ENCODE assay signal across 21 cellular contexts in the genomic region with DNA sequence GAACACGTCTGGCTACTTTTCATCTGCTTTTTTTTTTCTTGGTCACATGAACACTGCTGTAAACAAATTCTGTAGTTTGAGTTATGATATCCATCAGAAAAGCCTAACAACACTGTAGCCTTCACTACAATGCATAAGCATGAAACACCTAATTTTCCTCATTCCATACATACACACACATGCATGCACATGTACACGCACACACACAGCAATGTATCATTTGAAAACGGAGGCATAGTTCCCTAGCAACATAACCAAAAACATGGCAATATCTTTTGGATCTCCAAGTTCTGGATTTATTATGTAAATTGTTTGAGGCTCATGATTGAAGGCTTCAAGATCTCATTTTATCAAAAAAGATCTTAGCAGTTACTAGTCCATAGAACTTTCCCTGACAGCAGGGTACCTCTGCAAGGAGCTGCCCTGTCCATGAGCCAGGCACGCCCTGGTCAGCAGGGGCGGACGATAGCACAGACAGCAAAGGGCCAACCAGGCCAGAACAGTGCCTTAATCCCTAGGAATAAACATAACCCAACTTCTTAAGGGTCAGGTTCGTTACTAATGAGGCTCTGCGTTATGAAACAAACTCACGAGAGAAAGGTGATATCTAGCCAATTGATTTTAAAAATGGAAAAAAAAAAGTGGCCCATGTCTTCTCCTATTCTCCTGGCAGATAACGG. TPM values are rescaled to one million over a fixed set of nuclear protein-coding genes. Genes with fewer than 3 reads are reported as not detected.
A peak's percentile ranks its signal among the peaks of the same experiment; 100 is the strongest.
DNase-seq lines count a peak whose midpoint lies in the region; ATAC-seq and TF ChIP-seq lines count a peak whose summit lies in the region.
"Had no signal": no experiment of that assay in that cellular context is flagged by ENCODE, and none has a peak within 500 bp of the region (broad histone marks: within the 10 kb centered on the region; RNA-seq: fewer than 3 reads in every experiment).

No MANE protein-coding gene starts in this region.

- H3K27me3 Mint-ChIP-seq in activated T-cell treated with anti-CD3 and anti-CD28 coated beads, Interleukin-2, amount 50 U/mL, for 72 hours (ENCODE audit: low read depth) = no peaks in the 10 kb centered on the region
- no peaks in the 10 kb centered on the region for H3K27me3 Mint-ChIP-seq in activated naive CD8-positive, alpha-beta T cell treated with anti-CD3 and anti-CD28 coated beads, Interleukin-2, amount 50 U/mL, for 24 hours
- H3K27me3 Mint-ChIP-seq in naive B cell = no peaks in the 10 kb centered on the region
- H3K27me3 Mint-ChIP-seq: dendritic cell treated with granulocyte-macrophage colony-stimulating factor and Interleukin-4, amounts not matched to agents 40 ng/mL and 50 ng/mL, for 4 days had no signal

- no peaks in the 10 kb centered on the region for H3K9me3 ChIP-seq in tibial artery
- H3K9me3 ChIP-seq: left ventricle myocardium inferior had no signal

- peak overlapping the region; percentile 79 to 83 for H3K27ac ChIP-seq in tibial artery
- H3K27ac ChIP-seq: left ventricle myocardium inferior had no signal

- H3K9me3 Mint-ChIP-seq in activated T-cell treated with anti-CD3 and anti-CD28 coated beads, Interleukin-2, amount 50 U/mL, for 72 hours = no peaks in the 10 kb centered on the region
- no peaks in the 10 kb centered on the region for H3K9me3 Mint-ChIP-seq in activated naive CD8-positive, alpha-beta T cell treated with anti-CD3 and anti-CD28 coated beads, Interleukin-2, amount 50 U/mL, for 24 hours
- H3K9me3 Mint-ChIP-seq in naive B cell = no peaks in the 10 kb centered on the region
- H3K9me3 Mint-ChIP-seq: dendritic cell treated with granulocyte-macrophage colony-stimulating factor and Interleukin-4, amounts not matched to agents 40 ng/mL and 50 ng/mL, for 4 days; natural killer cell had no signal

- intact Hi-C loops in tibial artery (cut with DNase I; ENCODE audit: low total_unique reads) = loop anchor here (2.0 kb wide), 1 partner anchor 59 kb away; a partner anchor contains a TSS

- no peak for ATAC-seq in activated T-cell treated with anti-CD3 and anti-CD28 coated beads, Interleukin-2, amount 50 U/mL, for 72 hours (replicated peaks in 1 of 2)
- ATAC-seq in activated naive CD8-positive, alpha-beta T cell treated with anti-CD3 and anti-CD28 coated beads, Interleukin-2, amount 50 U/mL, for 24 hours = no peak
- ATAC-seq in naive B cell (ENCODE audit: low read depth in 2 of 2) (no peak), HG02840 (IDR thresholded peaks at IDR 0.05; ENCODE audit: low FRiP score, unreplicated experiment) (no peak)
- ATAC-seq: activated CD4-positive, CD25-positive, alpha-beta regulatory T cell treated with anti-CD3 and anti-CD28 coated beads, Interleukin-2, amount 50 U/mL, for 24 hours; HepG2; natural killer cell had no signal

- H3K36me3 ChIP-seq in tibial artery = no peaks in the 10 kb centered on the region
- H3K36me3 ChIP-seq: left ventricle myocardium inferior had no signal

- no peak for TF ChIP-seq CTCF in tibial artery (IDR thresholded peaks at IDR 0.05)

- H3K4me1 ChIP-seq in tibial artery = peaks cover 0 to 54% (median 23%) of the 10 kb centered on the region in 4 donors

- peak overlapping the region; percentile 90 for H3K27ac Mint-ChIP-seq in activated T-cell treated with anti-CD3 and anti-CD28 coated beads, Interleukin-2, amount 50 U/mL, for 72 hours
- peak overlapping the region; percentile 39 for H3K27ac Mint-ChIP-seq in activated naive CD8-positive, alpha-beta T cell treated with anti-CD3 and anti-CD28 coated beads, Interleukin-2, amount 50 U/mL, for 24 hours
- peak overlapping the region in 4 of 6 donors; percentile 16 to 77 (median 66) for H3K27ac Mint-ChIP-seq in naive B cell
- H3K27ac Mint-ChIP-seq: dendritic cell treated with granulocyte-macrophage colony-stimulating factor and Interleukin-4, amounts not matched to agents 40 ng/mL and 50 ng/mL, for 4 days; natural killer cell had no signal

- peak overlapping the region in 1 of 2 donors; percentile 65 for H3K4me3 Mint-ChIP-seq in activated T-cell treated with anti-CD3 and anti-CD28 coated beads, Interleukin-2, amount 50 U/mL, for 72 hours
- H3K4me3 Mint-ChIP-seq in activated naive CD8-positive, alpha-beta T cell treated with anti-CD3 and anti-CD28 coated beads, Interleukin-2, amount 50 U/mL, for 24 hours = no peak overlapping the region
- no peak overlapping the region for H3K4me3 Mint-ChIP-seq in naive B cell
- H3K4me3 Mint-ChIP-seq: dendritic cell treated with granulocyte-macrophage colony-stimulating factor and Interleukin-4, amounts not matched to agents 40 ng/mL and 50 ng/mL, for 4 days; natural killer cell had no signal

- peaks cover 20 to 43% of the 10 kb centered on the region in 2 donors for H3K36me3 Mint-ChIP-seq in activated T-cell treated with anti-CD3 and anti-CD28 coated beads, Interleukin-2, amount 50 U/mL, for 72 hours (ENCODE audit: insufficient read depth in 2 of 2)
- peaks cover 51% of the 10 kb centered on the region for H3K36me3 Mint-ChIP-seq in activated naive CD8-positive, alpha-beta T cell treated with anti-CD3 and anti-CD28 coated beads, Interleukin-2, amount 50 U/mL, for 24 hours (ENCODE audit: low read depth)
- peaks cover 0 to 28% of the 10 kb centered on the region in 2 donors for H3K36me3 Mint-ChIP-seq in naive B cell
- H3K36me3 Mint-ChIP-seq: natural killer cell had no signal

- no peaks in the 10 kb centered on the region for H3K27me3 ChIP-seq in tibial artery

- no peak overlapping the region for H3K4me3 ChIP-seq in tibial artery
- H3K4me3 ChIP-seq: left ventricle myocardium inferior had no signal

- no peak for DNase-seq in activated T-cell treated with anti-CD3 and anti-CD28 coated beads, Interleukin-2, amount 50 U/mL, for 72 hours
- DNase-seq in activated T-cell treated with anti-CD3 and anti-CD28 coated beads, Interleukin-2, amount 50 U/mL, for 48 hours = no peak
- no peak for DNase-seq in activated naive CD8-positive, alpha-beta T cell treated with anti-CD3 and anti-CD28 coated beads, Interleukin-2, amount 50 U/mL, for 24 hours
- DNase-seq in naive B cell (no peak), tibial artery (no peak), NCI-H774 (lab: John Stamatoyannopoulos, UW) (no peak), NAMALWA (ENCODE audit: low spot score) (no peak)
- DNase-seq: activated T-cell treated with anti-CD3 and anti-CD28 coated beads for 4 hours; amniotic stem cell; Calu3; GOT3; left ventricle myocardium inferior; natural killer cell; NCI-H1048; NCI-H524 treated with DMSO at 0.1 percent for 48 hours; retina; stimulated activated CD4-positive, alpha-beta T cell treated with anti-CD3 and anti-CD28 coated beads, Interleukin-4, amount 100 ng/mL, for 1 hour had no signal

- peaks cover 71% of the 10 kb centered on the region for H3K4me1 Mint-ChIP-seq in activated T-cell treated with anti-CD3 and anti-CD28 coated beads, Interleukin-2, amount 50 U/mL, for 72 hours (ENCODE audit: low read depth)
- peaks cover 67% of the 10 kb centered on the region for H3K4me1 Mint-ChIP-seq in activated naive CD8-positive, alpha-beta T cell treated with anti-CD3 and anti-CD28 coated beads, Interleukin-2, amount 50 U/mL, for 24 hours
- H3K4me1 Mint-ChIP-seq in naive B cell = peaks cover 29 to 50% (median 47%) of the 10 kb centered on the region in 3 donors

RNA-seq across cellular contexts. Expression of a gene that starts 59.4 kb away (rescaled TPM):
- 100 to 1,000 TPM in 1 of 2 donors, 10 to 100 TPM in 1; 98.3 to 133 TPM for total RNA-seq in activated T-cell treated with anti-CD3 and anti-CD28 coated beads, Interleukin-2, amount 50 U/mL, for 72 hours
- polyA plus RNA-seq in naive B cell (ENCODE audit: low read depth in 6 of 6) = 10 to 100 TPM; 11.8 to 43.0 (median 30.1) TPM

Comparison
In these comparisons a context has a peak if more than half of its experiments do, and no peak if none do; other contexts are left out.
1. H3K27ac Mint-ChIP-seq: peak in every context shown above with its lines; median percentile 90 in activated T-cell treated with anti-CD3 and anti-CD28 coated beads, Interleukin-2, amount 50 U/mL, for 72 hours; 66 in naive B cell; 39 in activated naive CD8-positive, alpha-beta T cell treated with anti-CD3 and anti-CD28 coated beads, Interleukin-2, amount 50 U/mL, for 24 hours.